ENCODE assay signal across 17 cellular contexts in genomic region chr10:15349133-15349532, GRCh38. TPM values are rescaled to one million over a fixed set of nuclear protein-coding genes. Genes with fewer than 3 reads are reported as not detected.
DNase-seq lines count a peak whose midpoint lies in the region; FAIRE-seq and TF ChIP-seq lines count a peak whose summit lies in the region.
"Had no signal": no experiment of that assay in that cellular context is flagged by ENCODE, and none has a peak within 500 bp of the region (broad histone marks: within the 10 kb centered on the region; RNA-seq: fewer than 3 reads in every experiment).

No MANE protein-coding gene starts in this region.

- POLR2A ChIA-PET in CD4-positive, alpha-beta memory T cell (lab: Charles Lee; ENCODE audit: partially characterized antibody) = no interaction called here

- H3K36me3 Mint-ChIP-seq in CD4-positive, alpha-beta memory T cell = no peaks in the 10 kb centered on the region

- H3K27me3 Mint-ChIP-seq in CD4-positive, alpha-beta memory T cell = peaks cover 13 to 17% of the 10 kb centered on the region in 2 donors

- peak overlapping the region in 1 of 2 donors; percentile 47 for H3K27ac ChIP-seq in kidney (ENCODE audit: low read depth in 2 of 2, low read length in 2 of 2)
- H3K27ac ChIP-seq in CD4-positive, alpha-beta memory T cell (ENCODE audit: low read depth, low read length) = no peak overlapping the region
- H3K27ac ChIP-seq: SJSA1 had no signal

- TF ChIP-seq CTCF in kidney (IDR thresholded peaks at IDR 0.05; ENCODE audit: borderline replicate concordance, extremely low read depth, insufficient read depth) = no peak

- H3K36me3 ChIP-seq in adipocyte (ENCODE audit: control insufficient read depth, insufficient read depth, low read length, severe bottlenecking) (no peaks in the 10 kb centered on the region), kidney (ENCODE audit: control insufficient read depth in 1 of 2, insufficient read depth in 2 of 2, low read length in 2 of 2) (no peaks in the 10 kb centered on the region), H7 (replicated peaks; ENCODE audit: control insufficient read depth, insufficient read depth, low read length) (no peaks in the 10 kb centered on the region)
- no peaks in the 10 kb centered on the region for H3K36me3 ChIP-seq in CD4-positive, alpha-beta memory T cell (ENCODE audit: insufficient read depth, low read length)
- H3K36me3 ChIP-seq: SJSA1 had no signal

- FAIRE-seq in kidney (lab: Jason Lieb, UNC) = no peak
- FAIRE-seq: GM12892 had no signal

- H3K4me1 ChIP-seq in adipocyte (ENCODE audit: control insufficient read depth, insufficient read depth, low read length) (peaks cover 15% of the 10 kb centered on the region), kidney (ENCODE audit: control insufficient read depth in 1 of 2, insufficient read depth in 1 of 2, low read depth in 1 of 2, low read length in 2 of 2) (peaks cover 11 to 18% of the 10 kb centered on the region in 2 donors)
- H3K4me1 ChIP-seq in CD4-positive, alpha-beta memory T cell (ENCODE audit: insufficient read depth, low read length) = no peaks in the 10 kb centered on the region

- DNase-seq in COR-L47 (lab: John Stamatoyannopoulos, UW) (peak; percentile 0), adipocyte (ENCODE audit: low read depth) (no peak), kidney (no peak), skeletal muscle cell (ENCODE audit: low read depth) (no peak), putamen (ENCODE audit: low spot score) (no peak), H7 (no peak), NCI-H2081 treated with DMSO at 0.1 percent for 48 hours (lab: John Stamatoyannopoulos, UW) (no peak)
- DNase-seq in CD4-positive, alpha-beta memory T cell = no peak
- DNase-seq: activated CD8-positive, alpha-beta T cell treated with anti-CD3 and anti-CD28 coated beads for 36 hours; endodermal cell; NCI-H2029 treated with DMSO at 0.1 percent for 48 hours; NK-92 treated with Interleukin-12 subunit alpha and Interleukin-12 subunit beta, amount 100 ng/mL, for 24 hours; stimulated activated CD4-positive, alpha-beta T cell treated with anti-CD3 and anti-CD28 coated beads, Interleukin-12 subunit alpha, Interleukin-12 subunit beta, amount 100 ng/mL, for 4 hours had no signal

- no peak overlapping the region for H3K4me3 Mint-ChIP-seq in CD4-positive, alpha-beta memory T cell
- H3K4me3 Mint-ChIP-seq: activated CD8-positive, alpha-beta T cell treated with anti-CD3 and anti-CD28 coated beads for 36 hours; endodermal cell had no signal

- no peaks in the 10 kb centered on the region for H3K27me3 ChIP-seq in adipocyte (replicated peaks; ENCODE audit: control insufficient read depth, insufficient read depth, low read length)
- peaks cover 4% of the 10 kb centered on the region for H3K27me3 ChIP-seq in CD4-positive, alpha-beta memory T cell (ENCODE audit: insufficient read depth, low read length)
- no peaks in the 10 kb centered on the region for H3K27me3 ChIP-seq in H7 (ENCODE audit: control insufficient read depth, insufficient read depth, low read length)
- H3K27me3 ChIP-seq: SJSA1 had no signal

- H3K9ac ChIP-seq in adipocyte (ENCODE audit: low read length) (peak overlapping the region; percentile 74), kidney (ENCODE audit: low read length in 2 of 2) (peak overlapping the region in 1 of 2 donors; percentile 36)

- CTCF ChIA-PET in CD4-positive, alpha-beta memory T cell (lab: Charles Lee; ENCODE audit: partially characterized antibody) = interaction anchor here (0.9 kb wide), 1 partner anchor 12 kb away, joined by 3 read pairs; no protein-coding TSS in a partner anchor

- H3K9me3 Mint-ChIP-seq in CD4-positive, alpha-beta memory T cell = peaks cover 0 to 2% (median 0%) of the 10 kb centered on the region in 8 donors
- H3K9me3 Mint-ChIP-seq: activated CD8-positive, alpha-beta T cell treated with anti-CD3 and anti-CD28 coated beads for 36 hours; activated T-helper 2 cell treated with anti-CD3 and anti-CD28 coated beads, Interferon-gamma antibody, Interleukin-2, Interleukin-4, amounts not matched to agents 10 μg/mL and 5 μg/mL and 100 μg/mL, durations not matched to agents 14 hours and 24 hours and 36 hours; endodermal cell had no signal

- intact Hi-C loops in kidney (cut with DNase I) = no loop called here
- intact Hi-C loops in CD4-positive, alpha-beta memory T cell (cut with micrococcal nuclease) = no loop called here

- H3K4me3 ChIP-seq in adipocyte (ENCODE audit: low read length) = peak overlapping the region; percentile 73
- peak overlapping the region; percentile 38 to 70 for H3K4me3 ChIP-seq in kidney (ENCODE audit: low read length in 2 of 2)
- H3K4me3 ChIP-seq in skeletal muscle cell (ENCODE audit: low read depth, low read length) = peak overlapping the region; percentile 29
- H3K4me3 ChIP-seq in CD4-positive, alpha-beta memory T cell (ENCODE audit: low read length in 2 of 2) = no peak overlapping the region
- no peak overlapping the region for H3K4me3 ChIP-seq in H7 (ENCODE audit: insufficient read depth, low read depth, low read length)
- H3K4me3 ChIP-seq: SJSA1 had no signal

- H3K9me3 ChIP-seq in adipocyte (ENCODE audit: control insufficient read depth, low read length) (no peaks in the 10 kb centered on the region), kidney (ENCODE audit: control insufficient read depth in 1 of 2, low read length in 2 of 2) (no peaks in the 10 kb centered on the region)
- H3K9me3 ChIP-seq in CD4-positive, alpha-beta memory T cell (ENCODE audit: control insufficient read depth in 1 of 2, low read length in 2 of 2) = no peaks in the 10 kb centered on the region
- H3K9me3 ChIP-seq: SJSA1 had no signal

- H3K4me1 Mint-ChIP-seq in CD4-positive, alpha-beta memory T cell = peaks cover 0 to 8% (median 2%) of the 10 kb centered on the region in 4 donors

- no peak overlapping the region for H3K27ac Mint-ChIP-seq in CD4-positive, alpha-beta memory T cell
- H3K27ac Mint-ChIP-seq: activated CD8-positive, alpha-beta T cell treated with anti-CD3 and anti-CD28 coated beads for 36 hours; activated T-helper 2 cell treated with anti-CD3 and anti-CD28 coated beads, Interferon-gamma antibody, Interleukin-2, Interleukin-4, amounts not matched to agents 10 μg/mL and 5 μg/mL and 100 μg/mL, durations not matched to agents 14 hours and 24 hours and 36 hours; endodermal cell had no signal

RNA-seq across cellular contexts. Expression of gene FAM171A1, which starts 22.0 kb away (rescaled TPM):
- 53.0 TPM for total RNA-seq in kidney
- 30.4 TPM for polyA plus RNA-seq in kidney (ENCODE audit: insufficient read depth, low read depth, low replicate concordance)
- total RNA-seq in CD4-positive, alpha-beta memory T cell = 1 to 10 TPM; 7.1 to 8.0 TPM
- polyA plus RNA-seq in CD4-positive, alpha-beta memory T cell = 10 to 100 TPM in 1 of 2 donors, 1 to 10 TPM in 1; 9.3 to 10.6 TPM
- total RNA-seq in H7 (2014; rRNA removed; shearing (Covaris generic)) = 25.7 and 30.7 TPM in 2 replicates
- total RNA-seq: HT-29 had no signal

Comparison
In these comparisons a context has a peak if more than half of its experiments do, and no peak if none do; other contexts are left out.
1. H3K4me3 ChIP-seq: peak in adipocyte (single experiment), kidney (2 of 2) and skeletal muscle cell (single experiment); none in CD4-positive, alpha-beta memory T cell (0 of 2) and H7 (single experiment).